1 cellular context compared by ENCODE assay signal in the genomic region with DNA sequence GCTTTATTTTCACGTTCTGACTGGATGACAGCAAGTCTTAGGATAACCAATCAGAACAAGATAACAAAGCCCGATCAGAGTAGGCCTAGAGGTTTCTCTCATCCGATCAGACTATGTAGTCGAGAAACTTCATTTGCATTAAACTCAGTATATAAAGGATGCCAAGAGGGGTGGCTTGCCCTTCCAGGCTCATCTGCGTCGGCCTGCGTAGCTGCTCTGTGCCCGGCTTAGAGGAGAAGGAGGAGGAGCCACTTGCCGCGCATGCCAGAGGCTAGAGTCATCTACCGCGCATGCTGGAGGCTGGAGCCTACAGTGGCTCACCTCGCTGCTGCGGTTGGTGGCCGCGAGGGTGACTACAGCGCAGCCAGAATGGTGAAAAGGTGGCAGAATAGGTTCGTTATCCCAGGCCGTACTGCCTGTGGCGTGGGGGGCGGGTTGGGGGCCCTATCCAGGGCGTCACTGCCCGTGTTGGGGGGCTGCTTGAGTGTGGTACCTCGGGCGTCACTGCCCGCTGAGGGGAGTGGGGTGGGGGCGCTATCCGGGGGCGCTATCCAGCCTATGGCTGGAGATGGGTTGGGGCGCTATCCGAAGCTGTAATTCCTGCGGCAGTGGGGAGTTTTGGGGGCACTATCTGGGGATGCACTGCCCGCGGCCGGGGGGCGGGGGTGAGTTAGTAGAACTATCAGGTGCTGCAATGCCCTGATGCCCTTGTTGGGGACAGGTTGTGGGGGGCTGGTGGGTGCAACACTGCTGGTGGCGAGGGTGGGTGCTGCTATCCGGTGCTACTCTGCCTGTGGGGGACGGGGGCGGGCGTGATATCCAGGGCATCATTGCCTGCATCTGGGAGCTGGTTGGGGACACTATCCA.
TF ChIP-seq lines count a peak whose summit lies in the region.

RFPL2 (minus strand) TSS at position 218 of the 867 bp plus-strand sequence. CDS start 2,622 bp downstream, outside the sequence.

TF ChIP-seq in H1, 55 proteins besides CTCF, POLR2A, EP300 and RAD21:
- TF ChIP-seq KDM4A (IDR thresholded peaks at IDR 0.05; ENCODE audit: low read depth, low read length, severe bottlenecking) (peak; percentile 36), MAX (IDR thresholded peaks at IDR 0.05) (peak; percentile 91), SIN3A (conservative IDR thresholded peaks at IDR 0.05 in 1 of 2, IDR thresholded peaks at IDR 0.05 in 1 of 2; ENCODE audit: low read depth in 1 of 2, low read length in 2 of 2) (no peak), CREB1 (IDR thresholded peaks at IDR 0.05) (peak; percentile 57), SAP30 (IDR thresholded peaks at IDR 0.05; ENCODE audit: insufficient read depth, insufficient replicate concordance, low read length) (peak; percentile 7), E2F6 (IDR thresholded peaks at IDR 0.05) (peak; percentile 85), TCF12 (IDR thresholded peaks at IDR 0.05; ENCODE audit: low read depth, low read length) (no peak), CBX8 (IDR thresholded peaks at IDR 0.05; ENCODE audit: borderline replicate concordance, low read depth, low read length) (no peak), CTBP2 (IDR thresholded peaks at IDR 0.05; ENCODE audit: borderline replicate concordance, insufficient read depth, insufficient read length, low read length) (no peak), NRF1 (IDR thresholded peaks at IDR 0.05; ENCODE audit: low read depth, low read length) (peak; percentile 31; the same call in 1 of the 2 replicates)
- TF ChIP-seq, protein P1, sequence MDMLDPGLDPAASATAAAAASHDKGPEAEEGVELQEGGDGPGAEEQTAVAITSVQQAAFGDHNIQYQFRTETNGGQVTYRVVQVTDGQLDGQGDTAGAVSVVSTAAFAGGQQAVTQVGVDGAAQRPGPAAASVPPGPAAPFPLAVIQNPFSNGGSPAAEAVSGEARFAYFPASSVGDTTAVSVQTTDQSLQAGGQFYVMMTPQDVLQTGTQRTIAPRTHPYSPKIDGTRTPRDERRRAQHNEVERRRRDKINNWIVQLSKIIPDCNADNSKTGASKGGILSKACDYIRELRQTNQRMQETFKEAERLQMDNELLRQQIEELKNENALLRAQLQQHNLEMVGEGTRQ (IDR thresholded peaks at IDR 0.05; ENCODE audit: low read length): no peak
